ENCODE assay signal across 1 cellular context in the genomic region with DNA sequence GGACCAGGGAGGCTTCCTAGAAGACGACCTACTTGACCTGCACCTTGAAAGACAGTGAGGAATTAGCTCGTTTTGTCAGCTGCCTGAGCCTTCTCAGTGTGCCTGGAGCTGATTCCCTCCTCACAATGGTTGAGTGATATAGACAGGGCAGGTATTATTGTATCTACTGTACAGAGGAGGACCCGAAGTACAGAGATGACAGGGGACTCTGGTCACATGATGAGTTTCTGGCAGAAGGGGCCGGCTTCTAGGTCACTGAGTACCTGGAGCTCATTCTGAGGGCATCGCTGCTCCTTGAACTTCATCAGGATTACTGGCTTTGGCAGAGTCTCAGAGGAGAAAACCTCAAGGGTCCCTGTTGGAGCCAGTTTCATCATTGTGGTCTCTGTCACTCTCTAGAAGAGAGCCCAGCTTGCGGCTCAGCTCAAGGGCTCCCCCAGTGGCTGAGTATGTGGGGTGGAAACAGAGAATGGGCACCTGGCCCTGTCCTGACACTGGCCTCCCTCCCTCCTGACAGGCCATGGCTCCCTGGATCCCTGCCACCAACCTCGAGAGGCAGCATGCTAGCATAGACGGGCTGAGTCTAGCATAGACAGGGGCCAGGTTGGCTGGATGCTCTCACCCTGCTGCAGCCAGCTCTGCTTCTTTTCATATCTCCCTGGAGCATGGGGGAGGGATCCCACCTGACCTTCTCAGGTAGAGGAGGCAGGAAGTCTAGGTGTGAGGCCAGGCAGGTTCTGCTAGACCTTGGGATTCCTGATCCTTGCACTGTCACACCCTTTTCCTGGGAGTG.
TF ChIP-seq lines count a peak whose summit lies in the region.

No MANE protein-coding gene starts in this region.

TF ChIP-seq in K562, 482 proteins besides CTCF, POLR2A, EP300 and RAD21 (continued from another document and continues in another):
- TF ChIP-seq UBTF (IDR thresholded peaks at IDR 0.05; ENCODE audit: borderline replicate concordance in 1 of 2, low read depth in 2 of 2, low read length in 2 of 2) (no peak), ZNF395 (CRISPR knock-in tag; IDR thresholded peaks at IDR 0.05) (no peak), ZNF79 (CRISPR knock-in tag; IDR thresholded peaks at IDR 0.05; ENCODE audit: low read depth) (no peak), FOXA1 (IDR thresholded peaks at IDR 0.05; ENCODE audit: borderline replicate concordance) (no peak), HMGN3 (IDR thresholded peaks at IDR 0.05; ENCODE audit: borderline replicate concordance, extremely low read depth, insufficient read length, low read depth, low read length) (no peak), ZFP36 (IDR thresholded peaks at IDR 0.05; ENCODE audit: low read depth, low read length, partially characterized antibody) (peak; percentile 67), NCOA6 (IDR thresholded peaks at IDR 0.05) (no peak), TAF1 (IDR thresholded peaks at IDR 0.05; ENCODE audit: control insufficient read depth, extremely low read depth, insufficient read depth, low read length, severe bottlenecking) (no peak), COPS2 (conservative IDR thresholded peaks at IDR 0.05) (no peak), NRF1 (conservative IDR thresholded peaks at IDR 0.05 in 1 of 2, IDR thresholded peaks at IDR 0.05 in 1 of 2) (no peak), ATF1 (CRISPR knock-in tag; IDR thresholded peaks at IDR 0.05) (no peak), ATF1 (tag; IDR thresholded peaks at IDR 0.05) (0 out of 2 replicates have a peak, but pooled peaks have one; percentile 14), AFF4 (CRISPR knock-in tag; IDR thresholded peaks at IDR 0.05) (no peak), ZNF133 (CRISPR knock-in tag; IDR thresholded peaks at IDR 0.05) (no peak), CSDE1 (IDR thresholded peaks at IDR 0.05) (no peak), SRSF3 (IDR thresholded peaks at IDR 0.05; ENCODE audit: insufficient read depth, low read length) (no peak), HDAC3 (IDR thresholded peaks at IDR 0.05; ENCODE audit: borderline replicate concordance, partially characterized antibody) (no peak), SIN3A (IDR thresholded peaks at IDR 0.05; ENCODE audit: borderline replicate concordance in 2 of 2, control insufficient read depth in 1 of 2, low read depth in 2 of 2, low read length in 2 of 2) (no peak), NFE2L1 (tag; IDR thresholded peaks at IDR 0.05; ENCODE audit: borderline replicate concordance, low read depth) (no peak), ZNF134 (CRISPR knock-in tag; conservative IDR thresholded peaks at IDR 0.05) (no peak), ZNF263 (CRISPR knock-in tag; IDR thresholded peaks at IDR 0.05; ENCODE audit: borderline replicate concordance) (no peak), HMG20B (CRISPR knock-in tag; IDR thresholded peaks at IDR 0.05) (no peak), NBN (IDR thresholded peaks at IDR 0.05; ENCODE audit: low read depth) (no peak), ELF2 (CRISPR knock-in tag; IDR thresholded peaks at IDR 0.05) (no peak), CBFA2T2 (conservative IDR thresholded peaks at IDR 0.05) (no peak), MCM5 (IDR thresholded peaks at IDR 0.05; ENCODE audit: low read depth) (no peak), GATAD2A (IDR thresholded peaks at IDR 0.05) (no peak), RNF2 (IDR thresholded peaks at IDR 0.05) (no peak), ZNF217 (CRISPR knock-in tag; IDR thresholded peaks at IDR 0.05) (no peak), LEF1 (IDR thresholded peaks at IDR 0.05) (no peak), ZNF175 (CRISPR knock-in tag; IDR thresholded peaks at IDR 0.05; ENCODE audit: low read depth) (no peak), ZNF584 (CRISPR knock-in tag; IDR thresholded peaks at IDR 0.05; ENCODE audit: low read depth) (no peak), RHOXF2B (CRISPR knock-in tag; conservative IDR thresholded peaks at IDR 0.05) (no peak), CBX3 (IDR thresholded peaks at IDR 0.05; ENCODE audit: borderline replicate concordance in 1 of 2, low read length in 2 of 2) (no peak), TBP (optimal IDR thresholded peaks at IDR 0.05; ENCODE audit: low read depth, low read length) (no peak), ZNF121 (CRISPR knock-in tag; conservative IDR thresholded peaks at IDR 0.05) (no peak), SOX6 (IDR thresholded peaks at IDR 0.05) (no peak), MEIS2 (IDR thresholded peaks at IDR 0.05; ENCODE audit: partially characterized antibody) (no peak), BHLHE40 (IDR thresholded peaks at IDR 0.05; ENCODE audit: low read length) (0 out of 2 replicates have a peak, but pooled peaks have one; percentile 13), RNF219 (CRISPR knock-in tag; IDR thresholded peaks at IDR 0.05) (no peak), IRF9 (tag; IDR thresholded peaks at IDR 0.05) (no peak), GABPB2 (CRISPR knock-in tag; conservative IDR thresholded peaks at IDR 0.05) (no peak), NFYB (IDR thresholded peaks at IDR 0.05; ENCODE audit: extremely low read depth, insufficient read length) (no peak), PML (IDR thresholded peaks at IDR 0.05; ENCODE audit: low read length) (no peak)
- TF ChIP-seq, protein P1, sequence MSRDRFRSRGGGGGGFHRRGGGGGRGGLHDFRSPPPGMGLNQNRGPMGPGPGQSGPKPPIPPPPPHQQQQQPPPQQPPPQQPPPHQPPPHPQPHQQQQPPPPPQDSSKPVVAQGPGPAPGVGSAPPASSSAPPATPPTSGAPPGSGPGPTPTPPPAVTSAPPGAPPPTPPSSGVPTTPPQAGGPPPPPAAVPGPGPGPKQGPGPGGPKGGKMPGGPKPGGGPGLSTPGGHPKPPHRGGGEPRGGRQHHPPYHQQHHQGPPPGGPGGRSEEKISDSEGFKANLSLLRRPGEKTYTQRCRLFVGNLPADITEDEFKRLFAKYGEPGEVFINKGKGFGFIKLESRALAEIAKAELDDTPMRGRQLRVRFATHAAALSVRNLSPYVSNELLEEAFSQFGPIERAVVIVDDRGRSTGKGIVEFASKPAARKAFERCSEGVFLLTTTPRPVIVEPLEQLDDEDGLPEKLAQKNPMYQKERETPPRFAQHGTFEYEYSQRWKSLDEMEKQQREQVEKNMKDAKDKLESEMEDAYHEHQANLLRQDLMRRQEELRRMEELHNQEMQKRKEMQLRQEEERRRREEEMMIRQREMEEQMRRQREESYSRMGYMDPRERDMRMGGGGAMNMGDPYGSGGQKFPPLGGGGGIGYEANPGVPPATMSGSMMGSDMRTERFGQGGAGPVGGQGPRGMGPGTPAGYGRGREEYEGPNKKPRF (IDR thresholded peaks at IDR 0.05; ENCODE audit: low read depth, low read length): no peak
- TF ChIP-seq, protein P2, sequence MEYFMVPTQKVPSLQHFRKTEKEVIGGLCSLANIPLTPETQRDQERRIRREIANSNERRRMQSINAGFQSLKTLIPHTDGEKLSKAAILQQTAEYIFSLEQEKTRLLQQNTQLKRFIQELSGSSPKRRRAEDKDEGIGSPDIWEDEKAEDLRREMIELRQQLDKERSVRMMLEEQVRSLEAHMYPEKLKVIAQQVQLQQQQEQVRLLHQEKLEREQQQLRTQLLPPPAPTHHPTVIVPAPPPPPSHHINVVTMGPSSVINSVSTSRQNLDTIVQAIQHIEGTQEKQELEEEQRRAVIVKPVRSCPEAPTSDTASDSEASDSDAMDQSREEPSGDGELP (CRISPR knock-in tag; IDR thresholded peaks at IDR 0.05; ENCODE audit: borderline replicate concordance): peak; percentile 55; the same call in 1 of the 2 replicates
- TF ChIP-seq, protein P3, sequence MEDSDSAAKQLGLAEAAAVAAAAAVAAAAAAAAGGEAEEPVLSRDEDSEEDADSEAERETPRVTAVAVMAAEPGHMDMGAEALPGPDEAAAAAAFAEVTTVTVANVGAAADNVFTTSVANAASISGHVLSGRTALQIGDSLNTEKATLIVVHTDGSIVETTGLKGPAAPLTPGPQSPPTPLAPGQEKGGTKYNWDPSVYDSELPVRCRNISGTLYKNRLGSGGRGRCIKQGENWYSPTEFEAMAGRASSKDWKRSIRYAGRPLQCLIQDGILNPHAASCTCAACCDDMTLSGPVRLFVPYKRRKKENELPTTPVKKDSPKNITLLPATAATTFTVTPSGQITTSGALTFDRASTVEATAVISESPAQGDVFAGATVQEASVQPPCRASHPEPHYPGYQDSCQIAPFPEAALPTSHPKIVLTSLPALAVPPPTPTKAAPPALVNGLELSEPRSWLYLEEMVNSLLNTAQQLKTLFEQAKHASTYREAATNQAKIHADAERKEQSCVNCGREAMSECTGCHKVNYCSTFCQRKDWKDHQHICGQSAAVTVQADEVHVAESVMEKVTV (CRISPR knock-in tag; IDR thresholded peaks at IDR 0.05): no peak
